Comparison of ENCODE assay signal across 26 cellular contexts in the genomic region with DNA sequence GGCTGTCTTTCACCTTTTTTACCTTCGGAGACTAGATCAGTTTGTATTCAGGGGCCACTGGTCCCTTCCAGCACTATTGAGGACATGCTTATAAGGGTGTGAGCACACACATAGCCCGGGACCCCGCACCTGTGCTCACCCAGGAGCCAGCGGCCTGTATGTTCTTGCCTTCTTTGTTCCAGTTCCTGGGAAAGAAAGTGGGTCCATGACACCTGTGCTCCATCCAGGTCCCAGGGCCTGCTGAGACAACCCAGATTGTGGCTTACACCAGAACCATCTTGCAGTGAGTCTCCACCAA.
DNase-seq lines count a peak whose midpoint lies in the region; ATAC-seq, FAIRE-seq and TF ChIP-seq lines count a peak whose summit lies in the region.
"Had no signal": no experiment of that assay in that cellular context is flagged by ENCODE, and none has a peak within 500 bp of the region (broad histone marks: within the 10 kb centered on the region; RNA-seq: fewer than 3 reads in every experiment).

No MANE protein-coding gene starts in this region.

- dilution Hi-C loops in endothelial cell of umbilical vein (cut with MboI; ENCODE audit: extremely low pct_ligation_motif_present, low sequenced_read_pairs) = no loop called here

- H3K27ac Mint-ChIP-seq in nephron = peak overlapping the region; percentile 70 to 96 (median 87)
- H3K27ac Mint-ChIP-seq: activated naive CD4-positive, alpha-beta T cell treated with anti-CD3 and anti-CD28 coated beads, Interleukin-2, amount 10 ng/mL, durations not matched to agents 7 days and 5 days; CD8-positive, alpha-beta T cell; IgD-negative memory B cell; T-cell had no signal

- ATAC-seq in thoracic aorta (ENCODE audit: insufficient number of reproducible peaks, low FRiP score, low read depth) = no peak
- no peak for ATAC-seq in HG03108 (IDR thresholded peaks at IDR 0.05; ENCODE audit: unreplicated experiment)
- ATAC-seq: activated T-cell treated with anti-CD3 and anti-CD28 coated beads, Interleukin-2, amount 50 U/mL, for 4 hours; CD8-positive, alpha-beta T cell; esophagus mucosa; T-cell had no signal

- H3K4me3 Mint-ChIP-seq in nephron = no peak overlapping the region
- H3K4me3 Mint-ChIP-seq: activated naive CD4-positive, alpha-beta T cell treated with anti-CD3 and anti-CD28 coated beads, Interleukin-2, amount 10 ng/mL, durations not matched to agents 7 days and 5 days; activated T-cell treated with anti-CD3 and anti-CD28 coated beads, Interleukin-2, amount 50 U/mL, for 4 hours; CD8-positive, alpha-beta T cell; T-cell had no signal

- no TSS peak for BruUV-seq in endothelial cell of umbilical vein (replicated peaks; lab: Mats Ljungman, UMichigan)

- CTCF ChIA-PET in endothelial cell of umbilical vein (lab: Charles Lee) = interaction anchor here (1.0 to 1.1 kb wide), 2 partner anchors 34 to 163 kb away, joined by 3 read pairs; no protein-coding TSS in a partner anchor

- no peaks in the 10 kb centered on the region for H3K27me3 ChIP-seq in ascending aorta
- H3K27me3 ChIP-seq in endothelial cell of umbilical vein (ENCODE audit: control insufficient read depth in 2 of 2, insufficient read depth in 2 of 2, low read length in 2 of 2) = no peaks in the 10 kb centered on the region
- H3K27me3 ChIP-seq in thoracic aorta (replicated peaks; ENCODE audit: insufficient read depth) = no peaks in the 10 kb centered on the region
- H3K27me3 ChIP-seq: suprapubic skin had no signal

- H3K9me3 ChIP-seq in ascending aorta (no peaks in the 10 kb centered on the region), endothelial cell of umbilical vein (replicated peaks; ENCODE audit: control insufficient read depth, insufficient read depth, low read length) (no peaks in the 10 kb centered on the region), thoracic aorta (no peaks in the 10 kb centered on the region)
- H3K9me3 ChIP-seq: suprapubic skin had no signal

- H3K36me3 ChIP-seq in ascending aorta (no peaks in the 10 kb centered on the region), endothelial cell of umbilical vein (ENCODE audit: control insufficient read depth in 2 of 2, extremely low read depth in 1 of 2, insufficient read depth in 2 of 2, low read length in 2 of 2) (no peaks in the 10 kb centered on the region), thoracic aorta (no peaks in the 10 kb centered on the region)
- H3K36me3 ChIP-seq: suprapubic skin had no signal

- peaks cover 66% of the 10 kb centered on the region for H3K4me1 Mint-ChIP-seq in nephron

- H3K27ac ChIP-seq in ascending aorta = peak overlapping the region; percentile 86 to 94
- peak overlapping the region; percentile 78 for H3K27ac ChIP-seq in endothelial cell of umbilical vein (ENCODE audit: insufficient read depth, low read depth, low read length)
- peak overlapping the region; percentile 90 to 91 for H3K27ac ChIP-seq in thoracic aorta
- H3K27ac ChIP-seq: HL-60, suprapubic skin had no signal

- H4K20me1 ChIP-seq in endothelial cell of umbilical vein (replicated peaks; ENCODE audit: control insufficient read depth, extremely low read depth, insufficient read depth, low read length) = no peaks in the 10 kb centered on the region

- intact Hi-C loops in ascending aorta (cut with DNase I) (no loop called here), endothelial cell of umbilical vein (cut with micrococcal nuclease) (no loop called here), posterior vena cava (cut with DNase I) (loop anchor here in 1 of 2 donors (10.0 kb wide), 1 partner anchor 196 kb away; no protein-coding TSS in a partner anchor)

- POLR2A ChIA-PET in endothelial cell of umbilical vein (lab: Charles Lee) = no interaction called here

- no peak overlapping the region for H3K4me2 ChIP-seq in endothelial cell of umbilical vein (ENCODE audit: insufficient read depth, low read length)

- H3K27me3 Mint-ChIP-seq in nephron (ENCODE audit: low read depth) = no peaks in the 10 kb centered on the region
- H3K27me3 Mint-ChIP-seq: activated naive CD4-positive, alpha-beta T cell treated with anti-CD3 and anti-CD28 coated beads, Interleukin-2, amount 10 ng/mL, durations not matched to agents 7 days and 5 days; IgD-negative memory B cell; T-cell had no signal

- DNase-seq in ascending aorta (ENCODE audit: low spot score in 2 of 2) = peak in 1 of 2 donors; percentile 58
- DNase-seq in endothelial cell of umbilical vein (ENCODE audit: low read depth, low spot score) = no peak
- no peak for DNase-seq in thoracic aorta (ENCODE audit: low spot score)
- no peak for DNase-seq in posterior vena cava (ENCODE audit: low spot score)
- no peak for DNase-seq in RPMI8226
- no peak for DNase-seq in SKM-1 treated with dmso at 0.1 percent for 144 hours (lab: John Stamatoyannopoulos, UW; ENCODE audit: unreplicated experiment)
- DNase-seq: activated naive CD4-positive, alpha-beta T cell treated with anti-CD3 and anti-CD28 coated beads, Interleukin-2, amount 10 ng/mL, durations not matched to agents 7 days and 5 days; activated T-cell treated with anti-CD3 and anti-CD28 coated beads, Interleukin-2, amount 50 U/mL, for 4 hours; CD8-positive, alpha-beta T cell; DMS153; effector memory CD4-positive, alpha-beta T cell; GOT3; NCI-H1105; NCI-H2029 treated with DMSO at 0.1 percent for 48 hours; NCI-H345; SIG-M5; T-cell had no signal

- no peaks in the 10 kb centered on the region for H3K36me3 Mint-ChIP-seq in nephron (ENCODE audit: low read depth)
- H3K36me3 Mint-ChIP-seq: activated naive CD4-positive, alpha-beta T cell treated with anti-CD3 and anti-CD28 coated beads, Interleukin-2, amount 10 ng/mL, durations not matched to agents 7 days and 5 days; CD8-positive, alpha-beta T cell; T-cell had no signal

- H3K9me1 ChIP-seq in endothelial cell of umbilical vein (replicated peaks; ENCODE audit: control insufficient read depth, extremely low read depth, insufficient read depth, low read length) = no peaks in the 10 kb centered on the region

- H3K79me2 ChIP-seq in endothelial cell of umbilical vein (ENCODE audit: control insufficient read depth, insufficient read depth, low read length) = no peaks in the 10 kb centered on the region

- H3K4me3 ChIP-seq in ascending aorta (no peak overlapping the region), endothelial cell of umbilical vein (replicated peaks in 1 of 3; ENCODE audit: insufficient read depth in 1 of 3, low read depth in 1 of 3, low read length in 3 of 3) (no peak overlapping the region), thoracic aorta (no peak overlapping the region)
- H3K4me3 ChIP-seq: suprapubic skin had no signal

- peaks cover 27 to 69% of the 10 kb centered on the region in 2 donors for H3K4me1 ChIP-seq in ascending aorta
- peaks cover 53% of the 10 kb centered on the region for H3K4me1 ChIP-seq in endothelial cell of umbilical vein (ENCODE audit: control insufficient read depth, extremely low read depth, insufficient read depth, low read length)
- H3K4me1 ChIP-seq in thoracic aorta (ENCODE audit: control insufficient read depth in 1 of 2, low read depth in 2 of 2) = peaks cover 39 to 78% of the 10 kb centered on the region in 2 donors

- TF ChIP-seq CTCF in ascending aorta (IDR thresholded peaks at IDR 0.05) (no peak), endothelial cell of umbilical vein (IDR thresholded peaks at IDR 0.05; ENCODE audit: extremely low read depth in 1 of 2, insufficient read depth in 1 of 2, low read depth in 1 of 2, low read length in 2 of 2) (no peak), nephron (IDR thresholded peaks at IDR 0.05; ENCODE audit: unreplicated experiment in 3 of 3) (no peak), thoracic aorta (IDR thresholded peaks at IDR 0.05) (no peak)

- FAIRE-seq in endothelial cell of umbilical vein (lab: Jason Lieb, UNC) = no peak
- FAIRE-seq: G401.6, GM18507, TTC549 had no signal

- H3K9me3 Mint-ChIP-seq in nephron = no peaks in the 10 kb centered on the region
- H3K9me3 Mint-ChIP-seq: activated T-cell treated with anti-CD3 and anti-CD28 coated beads, Interleukin-2, amount 50 U/mL, for 4 hours; CD8-positive, alpha-beta T cell; IgD-negative memory B cell; T-cell had no signal

- H3K9ac ChIP-seq in endothelial cell of umbilical vein (replicated peaks; ENCODE audit: extremely low read depth, insufficient read depth, low read length) = peak overlapping the region; percentile 4

- H2AFZ ChIP-seq in endothelial cell of umbilical vein (ENCODE audit: low read depth, low read length) = no peak overlapping the region

- TF ChIP-seq POLR2A in endothelial cell of umbilical vein (IDR thresholded peaks at IDR 0.05; ENCODE audit: low read depth, low read length) = no peak

TF ChIP-seq in endothelial cell of umbilical vein, 7 proteins besides CTCF, POLR2A, EP300 and RAD21:
- TF ChIP-seq MYC (IDR thresholded peaks at IDR 0.05; ENCODE audit: low read depth, low read length) = no peak
- no peak for TF ChIP-seq FOS (IDR thresholded peaks at IDR 0.05; ENCODE audit: borderline replicate concordance, insufficient read depth, low read length)
- no peak for TF ChIP-seq EZH2 (IDR thresholded peaks at IDR 0.05; ENCODE audit: borderline replicate concordance, low read depth, low read length, severe bottlenecking)
- TF ChIP-seq, protein P1, sequence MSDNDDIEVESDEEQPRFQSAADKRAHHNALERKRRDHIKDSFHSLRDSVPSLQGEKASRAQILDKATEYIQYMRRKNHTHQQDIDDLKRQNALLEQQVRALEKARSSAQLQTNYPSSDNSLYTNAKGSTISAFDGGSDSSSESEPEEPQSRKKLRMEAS (IDR thresholded peaks at IDR 0.05; ENCODE audit: insufficient read depth, insufficient read length) = no peak
- TF ChIP-seq GATA2 (IDR thresholded peaks at IDR 0.05; ENCODE audit: insufficient read depth, insufficient read length, low read depth, low read length) = no peak
- TF ChIP-seq JUN (IDR thresholded peaks at IDR 0.05; ENCODE audit: borderline replicate concordance, insufficient read depth, insufficient read length, low read depth) = no peak
- no peak for TF ChIP-seq POLR2AphosphoS5 (IDR thresholded peaks at IDR 0.05; ENCODE audit: insufficient read depth, low read depth, low read length)
